30 cellular contexts compared by ENCODE assay signal in genomic region chr9:136287960-136288753, GRCh38. TPM values are rescaled to one million over a fixed set of nuclear protein-coding genes. Genes with fewer than 3 reads are reported as not detected.
"Had no signal": no experiment of that assay in that cellular context is flagged by ENCODE, and none has a peak within 500 bp of the region (broad histone marks: within the 10 kb centered on the region; RNA-seq: fewer than 3 reads in every experiment).

No MANE protein-coding gene starts in this region.

- H3K4me1 ChIP-seq: foreskin keratinocyte, vagina had no signal

- H3K9me3 ChIP-seq: esophagus muscularis mucosa, gastroesophageal sphincter, heart left ventricle, lower lobe of right lung, neutrophil, pancreas, sigmoid colon, stomach, thyroid gland, vagina had no signal

- H3K79me2 ChIP-seq: hepatocyte had no signal

- H3K36me3 Mint-ChIP-seq: natural killer cell; stimulated activated effector memory CD8-positive, alpha-beta T cell treated with anti-CD3 and anti-CD28 coated beads, Interleukin-12 subunit alpha, Interleukin-12 subunit beta, amount 100 ng/mL, for 72 hours had no signal

- H3K27me3 ChIP-seq: hepatocyte, pancreas, thyroid gland, vagina had no signal

- H3K4me3 Mint-ChIP-seq: natural killer cell; stimulated activated effector memory CD8-positive, alpha-beta T cell treated with anti-CD3 and anti-CD28 coated beads, Interleukin-12 subunit alpha, Interleukin-12 subunit beta, amount 100 ng/mL, for 72 hours had no signal

- DNase-seq: dermis blood vessel endothelial cell; effector memory CD4-positive, alpha-beta T cell; left colon; left ventricle myocardium superior; lower lobe of right lung; natural killer cell; sigmoid colon; stimulated activated CD4-positive, alpha-beta T cell treated with anti-CD3 and anti-CD28 coated beads, Interleukin-2, amount 100 ng/mL, for 24 hours; stimulated activated CD4-positive, alpha-beta T cell treated with anti-CD3 and anti-CD28 coated beads, Interleukin-4, amount 100 ng/mL, for 24 hours; stimulated activated naive CD4-positive, alpha-beta T cell treated with Interleukin-2 at 50 U/mL for 16 hours; stomach had no signal

- H3K4me2 ChIP-seq: hepatocyte had no signal

- H3K36me3 ChIP-seq: esophagus muscularis mucosa, gastroesophageal sphincter, heart left ventricle, lower lobe of right lung, neutrophil, pancreas, sigmoid colon, stomach, thyroid gland, vagina had no signal

- FAIRE-seq: endothelial cell of umbilical vein, pancreas had no signal

- ATAC-seq: foreskin keratinocyte; gastroesophageal sphincter; heart left ventricle; left colon; left ventricle myocardium superior; lower lobe of right lung; natural killer cell; pancreas; stimulated activated effector memory CD8-positive, alpha-beta T cell treated with anti-CD3 and anti-CD28 coated beads, Interleukin-12 subunit alpha, Interleukin-12 subunit beta, amount 100 ng/mL, for 72 hours had no signal

- H3K27ac ChIP-seq: coronary artery, esophagus muscularis mucosa, foreskin keratinocyte, gastroesophageal sphincter, heart left ventricle, hepatocyte, lower lobe of right lung, neutrophil, pancreas, sigmoid colon, stomach, thyroid gland, vagina had no signal

- H3K27ac Mint-ChIP-seq: natural killer cell; stimulated activated effector memory CD8-positive, alpha-beta T cell treated with anti-CD3 and anti-CD28 coated beads, Interleukin-12 subunit alpha, Interleukin-12 subunit beta, amount 100 ng/mL, for 72 hours had no signal

- H2AFZ ChIP-seq: hepatocyte had no signal

- H3K9me3 Mint-ChIP-seq: natural killer cell; stimulated activated effector memory CD8-positive, alpha-beta T cell treated with anti-CD3 and anti-CD28 coated beads, Interleukin-12 subunit alpha, Interleukin-12 subunit beta, amount 100 ng/mL, for 72 hours had no signal

- H3K4me3 ChIP-seq: coronary artery, esophagus muscularis mucosa, gastroesophageal sphincter, heart left ventricle, hepatocyte, lower lobe of right lung, pancreas, sigmoid colon, stomach, thyroid gland, vagina had no signal

RNA-seq across cellular contexts. Expression of gene CCDC187, which starts 15.7 kb away (rescaled TPM):
- total RNA-seq: dermis blood vessel endothelial cell, endothelial cell of umbilical vein, esophagus muscularis mucosa, fibroblast of lung, foreskin keratinocyte, gastroesophageal sphincter, left ventricle myocardium superior, mesenteric fat pad, omental fat pad, posterior vena cava, pulmonary artery endothelial cell, sigmoid colon, subcutaneous adipose tissue, vagina had no signal
- polyA plus RNA-seq: endothelial cell of umbilical vein, fibroblast of lung, heart left ventricle, neural cell had no signal
